Comparison of ENCODE assay signal across 19 cellular contexts in the genomic region with DNA sequence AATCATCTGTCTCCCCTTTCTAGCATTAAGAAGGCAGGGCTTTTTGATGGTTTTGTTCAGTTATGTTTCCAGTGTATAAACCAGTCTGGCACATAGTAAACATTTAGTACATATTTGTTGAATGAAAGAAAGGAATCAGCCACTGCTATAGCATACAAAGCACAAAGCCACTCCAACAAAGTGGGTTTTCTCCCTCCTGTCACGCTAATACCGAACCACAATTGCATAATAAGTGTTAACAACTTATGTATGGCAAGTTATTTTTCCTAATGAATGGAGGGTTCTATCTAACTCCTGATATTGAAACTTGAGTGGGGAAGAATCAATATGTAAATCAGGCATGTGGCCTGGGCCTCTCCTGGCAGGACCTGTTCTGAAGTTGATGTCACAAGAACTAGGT. TPM values are rescaled to one million over a fixed set of nuclear protein-coding genes. Genes with fewer than 3 reads are reported as not detected.
DNase-seq lines count a peak whose midpoint lies in the region; ATAC-seq and TF ChIP-seq lines count a peak whose summit lies in the region.
"Had no signal": no experiment of that assay in that cellular context is flagged by ENCODE, and none has a peak within 500 bp of the region (broad histone marks: within the 10 kb centered on the region; RNA-seq: fewer than 3 reads in every experiment).

No MANE protein-coding gene starts in this region.

- H3K36me3 ChIP-seq in IMR-90 (ENCODE audit: control insufficient read depth, insufficient read depth, low read length) = no peaks in the 10 kb centered on the region
- peaks cover 0 to 28% of the 10 kb centered on the region in 2 donors for H3K36me3 ChIP-seq in gastroesophageal sphincter
- H3K36me3 ChIP-seq in stomach smooth muscle (ENCODE audit: control insufficient read depth in 2 of 2, insufficient read depth in 2 of 2, low read length in 2 of 2) = peaks cover 10% of the 10 kb centered on the region in 2 donors

- no peak overlapping the region for H3K14ac ChIP-seq in IMR-90 (replicated peaks; ENCODE audit: low read depth, low read length)

- no peaks in the 10 kb centered on the region for H3K27me3 ChIP-seq in IMR-90 (ENCODE audit: control insufficient read depth, insufficient read depth, low read length)
- no peaks in the 10 kb centered on the region for H3K27me3 ChIP-seq in gastroesophageal sphincter
- H3K27me3 ChIP-seq in stomach smooth muscle (ENCODE audit: control insufficient read depth in 1 of 2, insufficient read depth in 2 of 2, low read length in 2 of 2) = no peaks in the 10 kb centered on the region

- no peak overlapping the region for H3K4me3 ChIP-seq in IMR-90 (ENCODE audit: insufficient read depth, low read depth, low read length)
- H3K4me3 ChIP-seq in gastroesophageal sphincter = no peak overlapping the region
- no peak overlapping the region for H3K4me3 ChIP-seq in stomach smooth muscle (ENCODE audit: low read length in 2 of 2)
- H3K4me3 ChIP-seq: A549, GM23338 had no signal

- H3K18ac ChIP-seq in IMR-90 (ENCODE audit: low read depth, low read length) = no peak overlapping the region

- no peak overlapping the region for H2AK9ac ChIP-seq in IMR-90 (replicated peaks; ENCODE audit: low read depth, low read length, poor library complexity)

- H4K20me1 ChIP-seq in IMR-90 (ENCODE audit: insufficient read depth, low read length) = no peaks in the 10 kb centered on the region

- BruUV-seq in IMR-90 (replicated peaks; lab: Mats Ljungman, UMichigan) = no TSS peak

- no peak overlapping the region for H2BK20ac ChIP-seq in IMR-90 (ENCODE audit: low read depth, low read length)

- no peaks in the 10 kb centered on the region for H3K9me1 ChIP-seq in IMR-90 (ENCODE audit: insufficient read depth, low read length)

- H4K5ac ChIP-seq in IMR-90 (ENCODE audit: low read depth, low read length) = no peak overlapping the region

- no peak overlapping the region for H2BK15ac ChIP-seq in IMR-90 (ENCODE audit: low read depth, low read length)

- H3K56ac ChIP-seq in IMR-90 (ENCODE audit: extremely low read depth, insufficient read depth, low read length) = no peak overlapping the region

- no CpG with 5 or more reads among the region's 2 CpGs for WGBS in IMR-90 (ENCODE audit: extremely low coverage in 2 of 2, insufficient read length in 1 of 2), 2 experiments
- WGBS in gastroesophageal sphincter (ENCODE audit: low coverage in 1 of 2), 2 donors = 31 to 82% methylated on average over 2 of the region's 2 CpGs

- CTCF ChIA-PET in IMR-90 (lab: Yijun Ruan, JAX) = no interaction called here

- H2AK5ac ChIP-seq in IMR-90 (ENCODE audit: low read depth, low read length) = no peak overlapping the region

- H3K4ac ChIP-seq in IMR-90 (ENCODE audit: low read depth, low read length) = no peak overlapping the region

- H4K91ac ChIP-seq in IMR-90 (ENCODE audit: insufficient read depth, low read depth, low read length) = no peak overlapping the region

- H3K27ac ChIP-seq in IMR-90 (ENCODE audit: insufficient read depth, low read length) (no peak overlapping the region), VCaP (peak overlapping the region; percentile 28), gastroesophageal sphincter (peak overlapping the region; percentile 39 to 63 (median 48)), stomach smooth muscle (ENCODE audit: low read length) (peak overlapping the region; percentile 13)
- H3K27ac ChIP-seq: 22Rv1, A549, C4-2B had no signal

- no peak for DNase-seq in IMR-90
- no peak for DNase-seq in activated CD4-positive, alpha-beta T cell treated with anti-CD3 and anti-CD28 coated beads for 4 hours
- DNase-seq in stimulated activated CD4-positive, alpha-beta T cell treated with anti-CD3 and anti-CD28 coated beads, Interleukin-1b, Interleukin-23, amount 100 ng/mL, for 48 hours = no peak
- DNase-seq: AML-193; Caco-2; CD4-positive, alpha-beta T cell; DMS153; DMS79; GDM1; H9 had no signal

- dilution Hi-C loops in IMR-90 (cut with HindIII; ENCODE audit: low sequenced_read_pairs, unreplicated experiment) = no loop called here

- no peak for TF ChIP-seq EP300 in gastroesophageal sphincter (IDR thresholded peaks at IDR 0.05)

- TF ChIP-seq RAD21 in IMR-90 (IDR thresholded peaks at IDR 0.05; ENCODE audit: low read length) = no peak

- no peaks in the 10 kb centered on the region for H3K79me1 ChIP-seq in IMR-90 (ENCODE audit: low read depth in 1 of 2, low read length in 2 of 2)

- H3K4me2 ChIP-seq in IMR-90 (ENCODE audit: low read depth, low read length) = no peak overlapping the region
- H3K4me2 ChIP-seq: A549, GM23338 had no signal

- H3K9me3 ChIP-seq in IMR-90 (ENCODE audit: control insufficient read depth, insufficient read depth, low read length) (no peaks in the 10 kb centered on the region), gastroesophageal sphincter (no peaks in the 10 kb centered on the region), stomach smooth muscle (ENCODE audit: control insufficient read depth in 2 of 2, low read length in 2 of 2) (no peaks in the 10 kb centered on the region)
- H3K9me3 ChIP-seq: A549, Caco-2 had no signal

- H4K8ac ChIP-seq in IMR-90 (ENCODE audit: low read depth in 2 of 2, low read length in 2 of 2) = no peak overlapping the region

- H3K4me1 ChIP-seq in IMR-90 (ENCODE audit: control insufficient read depth, insufficient read depth, low read length) (no peaks in the 10 kb centered on the region), gastroesophageal sphincter (peaks cover 0 to 59% (median 5%) of the 10 kb centered on the region in 3 donors), stomach smooth muscle (ENCODE audit: control insufficient read depth, insufficient read depth, low read length) (peaks cover 8% of the 10 kb centered on the region)
- H3K4me1 ChIP-seq: A549, Caco-2 had no signal

- H2BK5ac ChIP-seq in IMR-90 (ENCODE audit: low read depth, low read length, poor library complexity, severe bottlenecking) = no peak overlapping the region

- in situ Hi-C loops in IMR-90 (cut with MboI; ENCODE audit: low sequenced_read_pairs) = no loop called here

- H2BK120ac ChIP-seq in IMR-90 (ENCODE audit: low read depth, low read length) = no peak overlapping the region

- peak; percentile 46 for ATAC-seq in IMR-90 (ENCODE audit: low read depth)
- ATAC-seq in gastroesophageal sphincter = no peak
- no peak for ATAC-seq in GM21576 (IDR thresholded peaks at IDR 0.05; ENCODE audit: unreplicated experiment)
- ATAC-seq: A549, GM23338 had no signal

- TF ChIP-seq CTCF in IMR-90 (conservative IDR thresholded peaks at IDR 0.05; ENCODE audit: low read depth, low read length) (no peak), VCaP (conservative IDR thresholded peaks at IDR 0.05) (no peak), gastroesophageal sphincter (IDR thresholded peaks at IDR 0.05) (no peak)

- H3K9ac ChIP-seq in IMR-90 (ENCODE audit: low read depth, low read length) = no peak overlapping the region
- no peak overlapping the region for H3K9ac ChIP-seq in stomach smooth muscle (ENCODE audit: low read length in 2 of 2)

- no peak overlapping the region for H2AFZ ChIP-seq in IMR-90 (replicated peaks; ENCODE audit: low read length, poor library complexity)
- H2AFZ ChIP-seq: GM23338 had no signal

- POLR2A ChIA-PET in IMR-90 (lab: Charles Lee; ENCODE audit: unreplicated experiment) = no interaction called here

- H3K23ac ChIP-seq in IMR-90 (ENCODE audit: low read depth, low read length) = no peak overlapping the region

- intact Hi-C loops in IMR-90 (cut with micrococcal nuclease) = no loop called here

- TF ChIP-seq POLR2A in IMR-90 (IDR thresholded peaks at IDR 0.05; ENCODE audit: low read depth, low read length) = no peak
- no peak for TF ChIP-seq POLR2A in gastroesophageal sphincter (IDR thresholded peaks at IDR 0.05)

TF ChIP-seq in IMR-90, 13 proteins besides CTCF, POLR2A, EP300 and RAD21:
- TF ChIP-seq NFE2L2 (IDR thresholded peaks at IDR 0.05; ENCODE audit: low read depth, low read length) (no peak), FOS (IDR thresholded peaks at IDR 0.05; ENCODE audit: low read depth, low read length) (no peak), MAZ (IDR thresholded peaks at IDR 0.05; ENCODE audit: borderline replicate concordance, low read depth, low read length) (no peak), SMC3 (IDR thresholded peaks at IDR 0.05; ENCODE audit: low read depth, low read length) (no peak), USF2 (IDR thresholded peaks at IDR 0.05; ENCODE audit: low read depth, low read length) (no peak), BHLHE40 (IDR thresholded peaks at IDR 0.05; ENCODE audit: low read depth, low read length) (no peak), MXI1 (IDR thresholded peaks at IDR 0.05; ENCODE audit: borderline replicate concordance, low read depth, low read length) (no peak), MAFK (IDR thresholded peaks at IDR 0.05; ENCODE audit: low read depth, low read length) (no peak), CHD1 (IDR thresholded peaks at IDR 0.05; ENCODE audit: low read depth, low read length) (no peak), RFX5 (IDR thresholded peaks at IDR 0.05; ENCODE audit: low read depth, low read length) (no peak), CEBPB (IDR thresholded peaks at IDR 0.05; ENCODE audit: low read depth, low read length) (no peak), RCOR1 (IDR thresholded peaks at IDR 0.05; ENCODE audit: insufficient replicate concordance, low read length) (no peak)
- TF ChIP-seq, protein P1, sequence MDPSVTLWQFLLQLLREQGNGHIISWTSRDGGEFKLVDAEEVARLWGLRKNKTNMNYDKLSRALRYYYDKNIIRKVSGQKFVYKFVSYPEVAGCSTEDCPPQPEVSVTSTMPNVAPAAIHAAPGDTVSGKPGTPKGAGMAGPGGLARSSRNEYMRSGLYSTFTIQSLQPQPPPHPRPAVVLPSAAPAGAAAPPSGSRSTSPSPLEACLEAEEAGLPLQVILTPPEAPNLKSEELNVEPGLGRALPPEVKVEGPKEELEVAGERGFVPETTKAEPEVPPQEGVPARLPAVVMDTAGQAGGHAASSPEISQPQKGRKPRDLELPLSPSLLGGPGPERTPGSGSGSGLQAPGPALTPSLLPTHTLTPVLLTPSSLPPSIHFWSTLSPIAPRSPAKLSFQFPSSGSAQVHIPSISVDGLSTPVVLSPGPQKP (IDR thresholded peaks at IDR 0.05; ENCODE audit: borderline replicate concordance, low read depth, low read length) = no peak

RNA-seq across cellular contexts. Expression of gene PRUNE2, which starts 53.9 kb away (rescaled TPM):
- total RNA-seq in IMR-90 (2012; rRNA removed) (1.4 and 1.6 TPM in 2 replicates), gastroesophageal sphincter (100 to 1,000 TPM; 561 to 930 (median 763) TPM)
- 0.40 and 0.70 TPM in 2 replicates for polyA plus RNA-seq in IMR-90 (2012; rRNA removed)
- polyA plus RNA-seq in IMR-90 (2012; cell fraction: cytosol; rRNA removed) = 0.11 and 0.36 TPM in 2 replicates
- polyA plus RNA-seq in IMR-90 (2012; cell fraction: nucleus; rRNA removed; ENCODE audit: low replicate concordance) = 0.14 and 0.77 TPM in 2 replicates
- total RNA-seq: CD4-positive, alpha-beta T cell; HT-29 had no signal

Comparison
In these comparisons a context has a peak if more than half of its experiments do, and no peak if none do; other contexts are left out.
1. RNA of gene PRUNE2, which starts 53.9 kb away (total RNA-seq): 561 to 930 TPM in gastroesophageal sphincter; 1.4 to 1.6 TPM in IMR-90; every median in the first group is over 100 times any median in the second.